Comparison of ENCODE assay signal across 10 cellular contexts in genomic region chr9:19201899-19202891, GRCh38. TPM values are rescaled to one million over a fixed set of nuclear protein-coding genes. Genes with fewer than 3 reads are reported as not detected.
DNase-seq lines count a peak whose midpoint lies in the region; ATAC-seq and TF ChIP-seq lines count a peak whose summit lies in the region.
"Had no signal": no experiment of that assay in that cellular context is flagged by ENCODE, and none has a peak within 500 bp of the region (broad histone marks: within the 10 kb centered on the region; RNA-seq: fewer than 3 reads in every experiment).

No MANE protein-coding gene starts in this region.

- peak overlapping the region; percentile 62 for H3K27ac ChIP-seq in 22Rv1
- H3K27ac ChIP-seq in HUES48 (ENCODE audit: low read depth, low read length): peak overlapping the region; percentile 72

- ATAC-seq in WTC11: peak; percentile 74
- ATAC-seq in HG02840 (IDR thresholded peaks at IDR 0.05; ENCODE audit: low FRiP score, unreplicated experiment): no peak
- ATAC-seq in GM18498 (IDR thresholded peaks at IDR 0.05; ENCODE audit: unreplicated experiment): no peak
- ATAC-seq in GM18502 (IDR thresholded peaks at IDR 0.05; ENCODE audit: poor library complexity, unreplicated experiment): no peak

- H3K4me3 Mint-ChIP-seq in WTC11 (no peak overlapping the region), mesothelial cell of epicardium (peak overlapping the region; percentile 5)

- no peaks in the 10 kb centered on the region for H3K9me3 Mint-ChIP-seq in WTC11
- no peaks in the 10 kb centered on the region for H3K9me3 Mint-ChIP-seq in mesothelial cell of epicardium

- H3K4me1 ChIP-seq in HUES48 (ENCODE audit: control insufficient read depth, insufficient read depth, low read length): peaks cover 6% of the 10 kb centered on the region

- no peaks in the 10 kb centered on the region for H3K36me3 ChIP-seq in HUES48 (ENCODE audit: control insufficient read depth, insufficient read depth, low read length)

- CTCF ChIA-PET in WTC11 (lab: Charles Lee): interaction anchor here (0.7 to 2.0 kb wide), 5 partner anchors 12 to 263 kb away, joined by 3 to 6 read pairs (median 4); no protein-coding TSS in a partner anchor

- H3K27me3 ChIP-seq in HUES48 (ENCODE audit: control insufficient read depth, insufficient read depth, low read length): no peaks in the 10 kb centered on the region

- H3K27ac Mint-ChIP-seq in WTC11 (no peak overlapping the region; the same call in 1 of the 2 replicates), mesothelial cell of epicardium (peak overlapping the region; percentile 92)

- DNase-seq in WTC11 (ENCODE audit: low spot score) (no peak), mesothelial cell of epicardium (ENCODE audit: low spot score in 2 of 2, unreplicated experiment in 2 of 2) (peak in 1 of 2 experiments; percentile 58), amniotic stem cell (lab: John Stamatoyannopoulos, UW) (no peak)
- DNase-seq: NCI-H446 treated with DMSO at 0.1 percent for 48 hours, nucleus accumbens had no signal

- H3K27me3 Mint-ChIP-seq in WTC11 (ENCODE audit: low read depth) (peaks cover 4% of the 10 kb centered on the region; the same call in 1 of the 2 replicates), mesothelial cell of epicardium (ENCODE audit: low read depth) (no peaks in the 10 kb centered on the region)

- TF ChIP-seq CTCF in 22Rv1 (IDR thresholded peaks at IDR 0.05) (no peak), WTC11 (IDR thresholded peaks at IDR 0.05) (no peak), mesothelial cell of epicardium (IDR thresholded peaks at IDR 0.05; ENCODE audit: unreplicated experiment) (no peak)

- H3K9me3 ChIP-seq in HUES48 (ENCODE audit: control insufficient read depth, insufficient read depth, low read length): no peaks in the 10 kb centered on the region

- no peak overlapping the region for H3K4me3 ChIP-seq in HUES48 (ENCODE audit: low read depth, low read length)

- H3K4me1 Mint-ChIP-seq in WTC11: peaks cover 6% of the 10 kb centered on the region
- peaks cover 48% of the 10 kb centered on the region for H3K4me1 Mint-ChIP-seq in mesothelial cell of epicardium

- POLR2A ChIA-PET in WTC11 (lab: Charles Lee): interaction anchor here (1.4 kb wide), 1 partner anchor 28 kb away, joined by 3 read pairs; the partner anchor contains the start of gene DENND4C

- H3K9ac ChIP-seq in HUES48 (ENCODE audit: low read depth, low read length): no peak overlapping the region

- H3K36me3 Mint-ChIP-seq in WTC11 (no peaks in the 10 kb centered on the region), mesothelial cell of epicardium (no peaks in the 10 kb centered on the region)

TF ChIP-seq in WTC11, 78 proteins besides CTCF, POLR2A, EP300 and RAD21:
- no peak for TF ChIP-seq PRRX2 (CRISPR knock-in tag; IDR thresholded peaks at IDR 0.05)
- TF ChIP-seq ELF4 (CRISPR knock-in tag; IDR thresholded peaks at IDR 0.05; ENCODE audit: low read depth): no peak
- TF ChIP-seq CREM (CRISPR knock-in tag; IDR thresholded peaks at IDR 0.05): no peak
- TF ChIP-seq RORB (CRISPR knock-in tag; IDR thresholded peaks at IDR 0.05): no peak
- no peak for TF ChIP-seq FOXJ3 (CRISPR knock-in tag; IDR thresholded peaks at IDR 0.05; ENCODE audit: borderline replicate concordance)
- no peak for TF ChIP-seq FOXP1 (CRISPR knock-in tag; IDR thresholded peaks at IDR 0.05; ENCODE audit: borderline replicate concordance)
- TF ChIP-seq, protein P1, sequence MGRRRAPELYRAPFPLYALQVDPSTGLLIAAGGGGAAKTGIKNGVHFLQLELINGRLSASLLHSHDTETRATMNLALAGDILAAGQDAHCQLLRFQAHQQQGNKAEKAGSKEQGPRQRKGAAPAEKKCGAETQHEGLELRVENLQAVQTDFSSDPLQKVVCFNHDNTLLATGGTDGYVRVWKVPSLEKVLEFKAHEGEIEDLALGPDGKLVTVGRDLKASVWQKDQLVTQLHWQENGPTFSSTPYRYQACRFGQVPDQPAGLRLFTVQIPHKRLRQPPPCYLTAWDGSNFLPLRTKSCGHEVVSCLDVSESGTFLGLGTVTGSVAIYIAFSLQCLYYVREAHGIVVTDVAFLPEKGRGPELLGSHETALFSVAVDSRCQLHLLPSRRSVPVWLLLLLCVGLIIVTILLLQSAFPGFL (CRISPR knock-in tag; IDR thresholded peaks at IDR 0.05; ENCODE audit: borderline replicate concordance): no peak
- TF ChIP-seq, protein P2, sequence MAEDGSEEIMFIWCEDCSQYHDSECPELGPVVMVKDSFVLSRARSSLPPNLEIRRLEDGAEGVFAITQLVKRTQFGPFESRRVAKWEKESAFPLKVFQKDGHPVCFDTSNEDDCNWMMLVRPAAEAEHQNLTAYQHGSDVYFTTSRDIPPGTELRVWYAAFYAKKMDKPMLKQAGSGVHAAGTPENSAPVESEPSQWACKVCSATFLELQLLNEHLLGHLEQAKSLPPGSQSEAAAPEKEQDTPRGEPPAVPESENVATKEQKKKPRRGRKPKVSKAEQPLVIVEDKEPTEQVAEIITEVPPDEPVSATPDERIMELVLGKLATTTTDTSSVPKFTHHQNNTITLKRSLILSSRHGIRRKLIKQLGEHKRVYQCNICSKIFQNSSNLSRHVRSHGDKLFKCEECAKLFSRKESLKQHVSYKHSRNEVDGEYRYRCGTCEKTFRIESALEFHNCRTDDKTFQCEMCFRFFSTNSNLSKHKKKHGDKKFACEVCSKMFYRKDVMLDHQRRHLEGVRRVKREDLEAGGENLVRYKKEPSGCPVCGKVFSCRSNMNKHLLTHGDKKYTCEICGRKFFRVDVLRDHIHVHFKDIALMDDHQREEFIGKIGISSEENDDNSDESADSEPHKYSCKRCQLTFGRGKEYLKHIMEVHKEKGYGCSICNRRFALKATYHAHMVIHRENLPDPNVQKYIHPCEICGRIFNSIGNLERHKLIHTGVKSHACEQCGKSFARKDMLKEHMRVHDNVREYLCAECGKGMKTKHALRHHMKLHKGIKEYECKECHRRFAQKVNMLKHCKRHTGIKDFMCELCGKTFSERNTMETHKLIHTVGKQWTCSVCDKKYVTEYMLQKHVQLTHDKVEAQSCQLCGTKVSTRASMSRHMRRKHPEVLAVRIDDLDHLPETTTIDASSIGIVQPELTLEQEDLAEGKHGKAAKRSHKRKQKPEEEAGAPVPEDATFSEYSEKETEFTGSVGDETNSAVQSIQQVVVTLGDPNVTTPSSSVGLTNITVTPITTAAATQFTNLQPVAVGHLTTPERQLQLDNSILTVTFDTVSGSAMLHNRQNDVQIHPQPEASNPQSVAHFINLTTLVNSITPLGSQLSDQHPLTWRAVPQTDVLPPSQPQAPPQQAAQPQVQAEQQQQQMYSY (CRISPR knock-in tag; IDR thresholded peaks at IDR 0.05): no peak
- TF ChIP-seq ZNF232 (CRISPR knock-in tag; IDR thresholded peaks at IDR 0.05): no peak
- TF ChIP-seq NR3C1 (CRISPR knock-in tag; conservative IDR thresholded peaks at IDR 0.05; ENCODE audit: low read depth): no peak
- no peak for TF ChIP-seq NFYB (CRISPR knock-in tag; conservative IDR thresholded peaks at IDR 0.05; ENCODE audit: low read depth)
- no peak for TF ChIP-seq ZNF416 (CRISPR knock-in tag; IDR thresholded peaks at IDR 0.05)
- no peak for TF ChIP-seq ZNF219 (CRISPR knock-in tag; IDR thresholded peaks at IDR 0.05; ENCODE audit: borderline replicate concordance)
- TF ChIP-seq ETV6 (CRISPR knock-in tag; IDR thresholded peaks at IDR 0.05): no peak
- no peak for TF ChIP-seq CDX4 (CRISPR knock-in tag; IDR thresholded peaks at IDR 0.05; ENCODE audit: borderline replicate concordance)

RNA-seq across cellular contexts. Expression of gene DENND4C, which starts 28.3 kb away (rescaled TPM):
- total RNA-seq in WTC11 (2021) (21.0 to 22.6 TPM (median 21.7 TPM) in 3 replicates), mesothelial cell of epicardium (72.7 to 75.2 TPM (median 73.9 TPM) in 3 replicates)
